In genomic region chr17:58391302-58391984, GRCh38 we compare ENCODE assay signal across 9 cellular contexts. TPM values are rescaled to one million over a fixed set of nuclear protein-coding genes. Genes with fewer than 3 reads are reported as not detected.
DNase-seq lines count a peak whose midpoint lies in the region; ATAC-seq, FAIRE-seq and TF ChIP-seq lines count a peak whose summit lies in the region.
"Had no signal": no experiment of that assay in that cellular context is flagged by ENCODE, and none has a peak within 500 bp of the region (broad histone marks: within the 10 kb centered on the region; RNA-seq: fewer than 3 reads in every experiment).

No MANE protein-coding gene starts in this region.

- H3K9me1 ChIP-seq in K562 (ENCODE audit: control insufficient read depth, insufficient read depth, low read length), result no peaks in the 10 kb centered on the region

- no peak for TF ChIP-seq POLR2A in K562 (conservative IDR thresholded peaks at IDR 0.05)

- H3K9me3 ChIP-seq in HAP-1, result no peaks in the 10 kb centered on the region
- H3K9me3 ChIP-seq in K562 (replicated peaks; ENCODE audit: control insufficient read depth, insufficient read depth, low read depth, low read length), result no peaks in the 10 kb centered on the region; the same call in 1 of the 2 replicates
- no peaks in the 10 kb centered on the region for H3K9me3 ChIP-seq in tibial artery

- in situ Hi-C loops in HAP-1 (cut with MboI; ENCODE audit: low sequenced_read_pairs) (no loop called here), K562 (cut with MboI) (no loop called here)

- H3K9ac ChIP-seq in K562 (ENCODE audit: insufficient read depth in 1 of 2, low read depth in 2 of 2, low read length in 2 of 2), result peak overlapping the region; percentile 11 to 23; a peak in 3 of 4 replicates

- DNase-seq in HAP-1 (ENCODE audit: low spot score in 2 of 2), result peak; percentile 81 to 87
- peak; percentile 96 for DNase-seq in NCI-H2171 treated with DMSO at 0.1 percent for 48 hours (lab: John Stamatoyannopoulos, UW)
- peak; percentile 34 to 91 (median 56) for DNase-seq in K562 (ENCODE audit: extremely low read depth in 1 of 4, low spot score in 3 of 4)
- DNase-seq in mucosa of gallbladder (ENCODE audit: low spot score), result peak; percentile 94
- DNase-seq in stimulated activated CD4-positive, alpha-beta T cell treated with anti-CD3 and anti-CD28 coated beads, Interleukin-4, amount 100 ng/mL, for 24 hours, result no peak
- DNase-seq in tibial artery, result no peak
- DNase-seq: activated CD4-positive, alpha-beta T cell treated with anti-CD3 and anti-CD28 coated beads, Interleukin-2, amount 50 U/mL, for 48 hours had no signal

- H3K4me3 ChIP-seq in HAP-1 (no peak overlapping the region), K562 (no peak overlapping the region), tibial artery (no peak overlapping the region)

- TF ChIP-seq EP300 in K562 (IDR thresholded peaks at IDR 0.05; ENCODE audit: low read length), result peak; percentile 85

- no TSS peak for BruUV-seq in K562 (replicated peaks; lab: Mats Ljungman, UMichigan)

- no peak for TF ChIP-seq RAD21 in K562 (CRISPR knock-in tag; conservative IDR thresholded peaks at IDR 0.05 in 1 of 2, IDR thresholded peaks at IDR 0.05 in 1 of 2)

- H3K27me3 ChIP-seq in HAP-1 (ENCODE audit: low read depth), result peaks cover 25% of the 10 kb centered on the region
- no peaks in the 10 kb centered on the region for H3K27me3 ChIP-seq in K562 (ENCODE audit: control insufficient read depth in 2 of 2, insufficient read depth in 2 of 2, low read length in 2 of 2)
- H3K27me3 ChIP-seq in tibial artery, result peaks cover 0 to 8% of the 10 kb centered on the region in 2 donors

- POLR2A ChIA-PET in K562 (lab: Yijun Ruan, JAX), result interaction anchor here (0.7 to 4.7 kb wide), 3 partner anchors 9 to 12 kb away, joined by 3 to 34 read pairs (median 3); no protein-coding TSS in a partner anchor

- H3K36me3 ChIP-seq in HAP-1 (replicated peaks), result no peaks in the 10 kb centered on the region
- H3K36me3 ChIP-seq in K562 (ENCODE audit: control insufficient read depth, insufficient read depth, low read length), result no peaks in the 10 kb centered on the region
- H3K36me3 ChIP-seq in tibial artery, result no peaks in the 10 kb centered on the region

- H3K79me2 ChIP-seq in K562 (ENCODE audit: control insufficient read depth, insufficient read depth, low read length), result no peaks in the 10 kb centered on the region; the same call in 2 of the 3 replicates

- H4K20me1 ChIP-seq in K562 (replicated peaks; ENCODE audit: control insufficient read depth, insufficient read depth, low read length), result no peaks in the 10 kb centered on the region

- peak; percentile 97 for FAIRE-seq in K562 (lab: Jason Lieb, UNC)

- H2AFZ ChIP-seq in K562 (ENCODE audit: low read depth, low read length), result peak overlapping the region; percentile 79

- intact Hi-C loops in K562 (cut with micrococcal nuclease) (no loop called here), tibial artery (cut with DNase I; ENCODE audit: low total_unique reads) (no loop called here)

- 9% methylated on average over 10 of the region's 10 CpGs for WGBS in K562 (ENCODE audit: insufficient coverage, low coverage, missing lambda C conversion rate)

- H3K4me1 ChIP-seq in HAP-1 (peaks cover 22% of the 10 kb centered on the region), K562 (replicated peaks in 1 of 2; ENCODE audit: control insufficient read depth in 2 of 2, insufficient read depth in 2 of 2, low read length in 2 of 2) (peaks cover 19 to 55% of the 10 kb centered on the region in 2 experiments), tibial artery (no peaks in the 10 kb centered on the region)

- peak overlapping the region; percentile 73 for H3K4me2 ChIP-seq in K562 (ENCODE audit: insufficient read depth, low read length)

- H3K27ac ChIP-seq in K562 (ENCODE audit: extremely low read depth, low read depth, low read length), result peak overlapping the region; percentile 72; the same call in 2 of the 3 replicates
- no peak overlapping the region for H3K27ac ChIP-seq in tibial artery

- TF ChIP-seq CTCF in K562 (IDR thresholded peaks at IDR 0.05 in 2 of 3, conservative IDR thresholded peaks at IDR 0.05 in 1 of 3; ENCODE audit: insufficient read depth in 2 of 3, low read depth in 1 of 3, low read length in 3 of 3) (no peak), tibial artery (IDR thresholded peaks at IDR 0.05) (no peak)

- CTCF ChIA-PET in K562 (lab: Yijun Ruan, JAX; ENCODE audit: low intra/inter-chr PET ratio), result no interaction called here

- ATAC-seq in K562 (peak; percentile 89), GM21447 (IDR thresholded peaks at IDR 0.05; ENCODE audit: unreplicated experiment) (no peak), GM19467 (IDR thresholded peaks at IDR 0.05; ENCODE audit: unreplicated experiment) (no peak)

TF ChIP-seq in K562, 482 proteins besides CTCF, POLR2A, EP300 and RAD21 (continues in another document):
- TF ChIP-seq, protein P1, sequence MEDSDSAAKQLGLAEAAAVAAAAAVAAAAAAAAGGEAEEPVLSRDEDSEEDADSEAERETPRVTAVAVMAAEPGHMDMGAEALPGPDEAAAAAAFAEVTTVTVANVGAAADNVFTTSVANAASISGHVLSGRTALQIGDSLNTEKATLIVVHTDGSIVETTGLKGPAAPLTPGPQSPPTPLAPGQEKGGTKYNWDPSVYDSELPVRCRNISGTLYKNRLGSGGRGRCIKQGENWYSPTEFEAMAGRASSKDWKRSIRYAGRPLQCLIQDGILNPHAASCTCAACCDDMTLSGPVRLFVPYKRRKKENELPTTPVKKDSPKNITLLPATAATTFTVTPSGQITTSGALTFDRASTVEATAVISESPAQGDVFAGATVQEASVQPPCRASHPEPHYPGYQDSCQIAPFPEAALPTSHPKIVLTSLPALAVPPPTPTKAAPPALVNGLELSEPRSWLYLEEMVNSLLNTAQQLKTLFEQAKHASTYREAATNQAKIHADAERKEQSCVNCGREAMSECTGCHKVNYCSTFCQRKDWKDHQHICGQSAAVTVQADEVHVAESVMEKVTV (CRISPR knock-in tag; IDR thresholded peaks at IDR 0.05), result no peak
- TF ChIP-seq RB1 (IDR thresholded peaks at IDR 0.05; ENCODE audit: low read depth) (peak; percentile 18; the same call in 1 of the 2 replicates), HMGN3 (IDR thresholded peaks at IDR 0.05; ENCODE audit: borderline replicate concordance, extremely low read depth, insufficient read length, low read depth, low read length) (peak; percentile 50), TRIM24 (IDR thresholded peaks at IDR 0.05) (peak in 1 of 2 experiments; percentile 24; a peak in 1 of 4 replicates), ZEB2 (IDR thresholded peaks at IDR 0.05) (0 out of 2 replicates have a peak, but pooled peaks have one; percentile 32), ATF7 (IDR thresholded peaks at IDR 0.05) (peak; percentile 67; the same call in 1 of the 2 replicates), FOXP1 (CRISPR knock-in tag; IDR thresholded peaks at IDR 0.05) (0 out of 2 replicates have a peak, but pooled peaks have one; percentile 26), KLF6 (CRISPR knock-in tag; IDR thresholded peaks at IDR 0.05; ENCODE audit: borderline replicate concordance) (no peak), NUFIP1 (IDR thresholded peaks at IDR 0.05; ENCODE audit: partially characterized antibody) (no peak)

RNA-seq across cellular contexts. Expression of gene RNF43, which starts 25.9 kb away (rescaled TPM):
- total RNA-seq in K562 (2011; cell fraction: chromatin; rRNA removed; ENCODE audit: low replicate concordance), result 8.4 and 9.4 TPM in 2 replicates
- 5.0 and 6.2 TPM in 2 replicates for total RNA-seq in K562 (2011; cell fraction: nucleolus; rRNA removed)
- total RNA-seq in K562 (2011; cell fraction: nucleoplasm; rRNA removed), result 7.3 and 9.5 TPM in 2 replicates
- total RNA-seq in K562 (2014; rRNA removed) (1.5 and 2.0 TPM in 2 replicates), K562 (2014; rRNA removed; fragmentation: Illumina TruSeq; extraction: Trizol) (1.5 TPM in 2 replicates), K562 (2015; rRNA removed; fragmentation: Illumina TruSeq; extraction: Trizol) (1.2 TPM in 2 replicates), K562 (2021) (2.3 and 2.7 TPM in 2 replicates), mucosa of gallbladder (19.0 TPM)
- polyA plus RNA-seq in K562 (2011; rRNA removed) (0.75 and 1.2 TPM in 2 replicates), K562 (2014; fragmentation: Illumina TruSeq; extraction: Trizol) (1.7 and 2.1 TPM in 2 replicates), K562 (2014; fragmentation: Nextera tagmentation; extraction: Ambion mirVana) (under 1 TPM; 0.29 to 0.51 TPM), K562 (2014; rRNA removed) (1.4 TPM in 2 replicates)
- 0.47 and 0.79 TPM in 2 replicates for polyA plus RNA-seq in K562 (2011; cell fraction: cytosol; rRNA removed)
- 2.0 and 2.8 TPM in 2 replicates for polyA plus RNA-seq in K562 (2011; cell fraction: nucleus; rRNA removed)
- polyA plus RNA-seq in K562 (2012), result 2.6 and 3.4 TPM in 2 replicates
- polyA minus RNA-seq in K562 (2011; rRNA and poly(A)+ RNA removed), result 1.1 and 3.1 TPM in 2 replicates
- 0.29 and 2.1 TPM in 2 replicates for polyA minus RNA-seq in K562 (2011; cell fraction: cytosol; rRNA and poly(A)+ RNA removed)
- polyA minus RNA-seq in K562 (2011; cell fraction: nucleus; rRNA and poly(A)+ RNA removed), result 0.89 and 1.3 TPM in 2 replicates

RNA-seq across cellular contexts. Expression of gene SUPT4H1, which starts 39.4 kb away (rescaled TPM):
- total RNA-seq in K562 (2011; cell fraction: chromatin; rRNA removed; ENCODE audit: low replicate concordance), result 26.0 and 31.9 TPM in 2 replicates
- total RNA-seq in K562 (2011; cell fraction: nucleolus; rRNA removed), result 30.7 and 32.8 TPM in 2 replicates
- 38.1 and 51.1 TPM in 2 replicates for total RNA-seq in K562 (2011; cell fraction: nucleoplasm; rRNA removed)
- total RNA-seq in K562 (2014; rRNA removed) (62.1 and 94.0 TPM in 2 replicates), K562 (2014; rRNA removed; fragmentation: Illumina TruSeq; extraction: Trizol) (102 and 108 TPM in 2 replicates), K562 (2015; rRNA removed; fragmentation: Illumina TruSeq; extraction: Trizol) (90.6 and 94.8 TPM in 2 replicates), K562 (2021) (105 and 111 TPM in 2 replicates), mucosa of gallbladder (72.4 TPM)
- polyA plus RNA-seq in K562 (2011; rRNA removed) (198 and 273 TPM in 2 replicates), K562 (2014; fragmentation: Illumina TruSeq; extraction: Trizol) (116 and 140 TPM in 2 replicates), K562 (2014; fragmentation: Nextera tagmentation; extraction: Ambion mirVana) (100 to 1,000 TPM; 235 to 320 TPM), K562 (2014; rRNA removed) (113 and 117 TPM in 2 replicates)
- 118 and 163 TPM in 2 replicates for polyA plus RNA-seq in K562 (2011; cell fraction: cytosol; rRNA removed)
- 45.3 and 71.9 TPM in 2 replicates for polyA plus RNA-seq in K562 (2011; cell fraction: nucleus; rRNA removed)
- polyA plus RNA-seq in K562 (2012), result 120 and 125 TPM in 2 replicates
- 107 and 135 TPM in 2 replicates for polyA minus RNA-seq in K562 (2011; rRNA and poly(A)+ RNA removed)
- 23.5 and 42.2 TPM in 2 replicates for polyA minus RNA-seq in K562 (2011; cell fraction: cytosol; rRNA and poly(A)+ RNA removed)
- 12.4 and 23.0 TPM in 2 replicates for polyA minus RNA-seq in K562 (2011; cell fraction: nucleus; rRNA and poly(A)+ RNA removed)

Comparison
In these comparisons a context has a peak if more than half of its experiments do, and no peak if none do; other contexts are left out.
1. DNase-seq: peak in HAP-1 (2 of 2), NCI-H2171 treated with DMSO at 0.1 percent for 48 hours (single experiment), K562 (4 of 4) and mucosa of gallbladder (single experiment); none in stimulated activated CD4-positive, alpha-beta T cell treated with anti-CD3 and anti-CD28 coated beads, Interleukin-4, amount 100 ng/mL, for 24 hours (single experiment) and tibial artery (0 of 2).